Comparison of ENCODE assay signal across 16 cellular contexts in the genomic region with DNA sequence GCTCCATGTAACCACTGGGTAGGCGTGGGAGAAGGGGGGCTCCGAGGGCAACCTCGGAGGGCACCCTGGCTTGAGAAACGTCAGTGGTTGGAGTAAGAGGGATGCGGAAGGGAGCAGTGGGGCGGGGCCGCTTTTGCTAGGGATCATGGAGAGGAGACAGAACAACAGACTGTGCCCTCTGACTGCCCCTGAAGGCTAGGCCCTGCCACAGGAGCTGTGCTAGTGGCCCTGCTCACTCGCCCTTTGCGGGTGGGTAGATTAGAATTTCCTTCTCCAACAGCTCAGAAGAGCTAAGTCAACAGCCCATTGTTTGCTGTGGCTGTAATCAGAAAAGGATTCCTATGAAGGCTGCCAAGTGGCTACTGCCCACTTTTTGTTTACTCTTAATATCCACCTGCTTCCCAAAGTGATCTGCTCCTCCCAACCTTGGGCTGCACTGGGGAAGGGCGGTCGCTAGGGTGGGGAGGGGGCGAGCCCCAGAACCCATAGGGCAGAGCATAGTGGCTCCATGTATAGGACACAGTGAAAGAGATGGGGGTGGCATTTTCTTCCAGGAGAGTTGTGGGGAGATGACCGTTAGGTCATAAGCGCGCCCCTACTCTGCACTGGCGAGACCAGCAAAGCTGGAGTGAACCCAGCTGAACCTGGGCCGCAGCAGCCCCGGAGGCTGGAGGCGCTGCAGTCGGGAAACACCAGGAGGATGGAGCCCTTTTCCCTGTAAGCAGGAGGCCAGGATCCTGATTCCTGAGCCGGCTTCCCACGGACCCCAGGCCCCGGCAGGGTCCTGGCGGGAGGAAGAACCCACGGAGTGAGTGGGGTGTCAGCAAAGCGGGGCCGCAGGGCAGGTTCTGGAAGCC. TPM values are rescaled to one million over a fixed set of nuclear protein-coding genes. Genes with fewer than 3 reads are reported as not detected.
DNase-seq lines count a peak whose midpoint lies in the region; ATAC-seq and TF ChIP-seq lines count a peak whose summit lies in the region.
"Had no signal": no experiment of that assay in that cellular context is flagged by ENCODE, and none has a peak within 500 bp of the region (broad histone marks: within the 10 kb centered on the region; RNA-seq: fewer than 3 reads in every experiment).

No MANE protein-coding gene starts in this region.

- in situ Hi-C loops in gastrocnemius medialis (cut with MboI; ENCODE audit: low sequenced_read_pairs in 4 of 4), result no loop called here

- intact Hi-C loops in left ventricle myocardium inferior (cut with micrococcal nuclease) (no loop called here), gastrocnemius medialis (cut with DNase I; ENCODE audit: low total_unique reads) (no loop called here)

- DNase-seq in SIG-M5 treated with dmso at 0.1 percent for 504 hours (lab: John Stamatoyannopoulos, UW; ENCODE audit: unreplicated experiment) (peak; percentile 6), SIG-M5 (lab: John Stamatoyannopoulos, UW) (no peak), NCI-H2029 treated with DMSO at 0.1 percent for 48 hours (lab: John Stamatoyannopoulos, UW) (peak; percentile 36), left ventricle myocardium inferior (no peak), gastrocnemius medialis (no peak), NCI-H2107 treated with DMSO at 0.1 percent for 48 hours (lab: John Stamatoyannopoulos, UW; ENCODE audit: unreplicated experiment) (no peak)
- DNase-seq in NK-92 treated with Interleukin-12 subunit alpha and Interleukin-12 subunit beta, amount 100 ng/mL, for 24 hours (lab: John Stamatoyannopoulos, UW), result no peak
- DNase-seq: activated effector memory CD4-positive, alpha-beta T cell treated with anti-CD3 and anti-CD28 coated beads, Interleukin-2, amount 50 U/mL, for 16 hours; glutamatergic neuron; NCI-H345; substantia nigra had no signal

- no peaks in the 10 kb centered on the region for H3K9me3 ChIP-seq in left ventricle myocardium inferior (replicated peaks)
- H3K9me3 ChIP-seq in gastrocnemius medialis, result no peaks in the 10 kb centered on the region

- TF ChIP-seq CTCF in left ventricle myocardium inferior (IDR thresholded peaks at IDR 0.05; ENCODE audit: borderline replicate concordance), result no peak
- no peak for TF ChIP-seq CTCF in gastrocnemius medialis (IDR thresholded peaks at IDR 0.05 in 4 of 5, conservative IDR thresholded peaks at IDR 0.05 in 1 of 5)

- no peak for TF ChIP-seq POLR2A in gastrocnemius medialis (IDR thresholded peaks at IDR 0.05)

- ATAC-seq in gastrocnemius medialis (peak in 1 of 2 donors; percentile 13), HG03135 (IDR thresholded peaks at IDR 0.05; ENCODE audit: unreplicated experiment) (no peak)

- H3K4me1 ChIP-seq in left ventricle myocardium inferior, result peaks cover 60% of the 10 kb centered on the region
- H3K4me1 ChIP-seq in gastrocnemius medialis, result peaks cover 0 to 5% of the 10 kb centered on the region in 2 donors

- H3K36me3 ChIP-seq in left ventricle myocardium inferior, result peaks cover 9% of the 10 kb centered on the region
- no peaks in the 10 kb centered on the region for H3K36me3 ChIP-seq in gastrocnemius medialis

- peak overlapping the region; percentile 75 for H3K27ac ChIP-seq in left ventricle myocardium inferior (replicated peaks)
- H3K27ac ChIP-seq in gastrocnemius medialis, result peak overlapping the region in 3 of 4 donors; percentile 28 to 68 (median 43)
- H3K27ac ChIP-seq: RWPE1 had no signal

- H3K4me3 ChIP-seq in left ventricle myocardium inferior (peak overlapping the region; percentile 6), gastrocnemius medialis (no peak overlapping the region)

- H3K27me3 ChIP-seq in left ventricle myocardium inferior (ENCODE audit: low read depth) (peaks cover 9% of the 10 kb centered on the region), gastrocnemius medialis (no peaks in the 10 kb centered on the region)

RNA-seq across cellular contexts. Expression of a gene that starts 1.9 kb away (rescaled TPM):
- total RNA-seq in left ventricle myocardium inferior (3.0 TPM), gastrocnemius medialis (1 to 10 TPM; 1.0 to 2.1 (median 1.5) TPM)
- total RNA-seq: bronchial epithelial cell, HFFc6, MCF 10A had no signal

Comparison
In these comparisons a context has a peak if more than half of its experiments do, and no peak if none do; other contexts are left out.
1. DNase-seq: peak in SIG-M5 treated with dmso at 0.1 percent for 504 hours (single experiment) and NCI-H2029 treated with DMSO at 0.1 percent for 48 hours (single experiment); none in SIG-M5 (single experiment), left ventricle myocardium inferior (single experiment), gastrocnemius medialis (0 of 2), NCI-H2107 treated with DMSO at 0.1 percent for 48 hours (single experiment) and NK-92 treated with Interleukin-12 subunit alpha and Interleukin-12 subunit beta, amount 100 ng/mL, for 24 hours (single experiment).